In the genomic region with DNA sequence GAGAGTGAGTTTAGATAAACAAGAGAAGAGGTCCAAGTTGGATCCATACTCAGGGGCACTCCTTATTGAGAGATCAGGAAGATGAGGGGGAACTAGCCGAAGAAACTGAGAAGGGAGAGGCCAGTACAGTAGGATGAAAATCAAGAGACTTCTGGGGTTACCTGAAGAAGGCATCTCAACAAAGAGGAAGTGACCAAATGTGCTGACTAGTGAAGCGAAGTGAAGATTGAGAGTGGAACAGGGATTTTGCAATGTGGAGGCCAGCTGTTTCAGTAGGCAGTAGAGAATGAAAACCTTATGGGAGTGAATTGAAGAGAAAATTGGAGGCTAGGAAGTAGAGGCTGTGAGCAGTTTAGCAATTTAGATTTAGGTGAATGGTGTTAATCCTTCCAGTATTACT, we compare ENCODE assay signal across 1 cellular context.
TF ChIP-seq lines count a peak whose summit lies in the region.

No MANE protein-coding gene starts in this region.

TF ChIP-seq in GM23338, 12 proteins besides CTCF, POLR2A, EP300 and RAD21 (continued from another document):
- TF ChIP-seq REST (IDR thresholded peaks at IDR 0.05; ENCODE audit: unreplicated experiment) (no peak), CREB1 (CRISPR knock-in tag; IDR thresholded peaks at IDR 0.05; ENCODE audit: low read depth) (no peak), ZNF331 (CRISPR knock-in tag; IDR thresholded peaks at IDR 0.05; ENCODE audit: low read depth) (no peak), ETS1 (IDR thresholded peaks at IDR 0.05) (no peak), ZNF462 (CRISPR knock-in tag; IDR thresholded peaks at IDR 0.05) (no peak), STAT1 (IDR thresholded peaks at IDR 0.05; ENCODE audit: unreplicated experiment) (no peak)
